In the genomic region with DNA sequence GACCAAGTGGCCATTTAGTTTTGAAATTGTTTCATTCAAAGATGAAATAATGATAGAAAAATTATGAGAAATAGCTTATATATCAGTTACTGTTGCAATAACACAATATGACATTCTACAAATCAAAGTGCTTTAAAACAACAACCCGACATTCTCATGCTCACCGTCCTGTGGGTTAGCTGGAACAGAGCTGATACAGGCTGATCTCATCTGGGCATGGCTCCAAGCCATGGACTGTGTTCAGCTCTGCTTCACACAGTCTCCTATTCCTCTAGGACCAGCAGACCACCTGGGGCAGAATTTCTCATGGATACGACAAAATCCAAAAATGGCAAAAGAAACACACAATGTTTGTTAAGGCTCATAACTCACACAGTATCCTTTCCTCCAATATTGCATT, we compare ENCODE assay signal across 15 cellular contexts.
A peak's percentile ranks its signal among the peaks of the same experiment; 100 is the strongest.
DNase-seq lines count a peak whose midpoint lies in the region; ATAC-seq, FAIRE-seq and TF ChIP-seq lines count a peak whose summit lies in the region.
"Had no signal": no experiment of that assay in that cellular context is flagged by ENCODE, and none has a peak within 500 bp of the region (broad histone marks: within the 10 kb centered on the region; RNA-seq: fewer than 3 reads in every experiment).

No MANE protein-coding gene starts in this region.

- H3K14ac ChIP-seq in H1 (ENCODE audit: insufficient read length): no peak overlapping the region

- no peak for FAIRE-seq in H1 (lab: Jason Lieb, UNC)
- FAIRE-seq: bronchial epithelial cell, islet of Langerhans had no signal

- ATAC-seq in HG03442 (IDR thresholded peaks at IDR 0.05; ENCODE audit: unreplicated experiment) (no peak), GM21717 (IDR thresholded peaks at IDR 0.05; ENCODE audit: unreplicated experiment) (no peak)

- H4K91ac ChIP-seq in H1 (replicated peaks; ENCODE audit: insufficient read length, low read length): peak overlapping the region; percentile 88

- H3K4me1 ChIP-seq in H1 (replicated peaks in 1 of 4; ENCODE audit: control insufficient read depth in 3 of 4, insufficient read depth in 4 of 4, low read length in 3 of 4): peaks cover 0 to 10% (median 6%) of the 10 kb centered on the region in 4 experiments; a peak in 5 of 7 replicates
- H3K4me1 ChIP-seq: esophagus muscularis mucosa had no signal

- no peaks in the 10 kb centered on the region for H3K27me3 ChIP-seq in H1 (replicated peaks in 1 of 4; ENCODE audit: control insufficient read depth in 3 of 4, extremely low read depth in 1 of 4, insufficient read depth in 3 of 4, low read length in 3 of 4)
- H3K27me3 ChIP-seq: esophagus muscularis mucosa had no signal

- no peak for TF ChIP-seq EP300 in H1 (IDR thresholded peaks at IDR 0.05; ENCODE audit: borderline replicate concordance in 1 of 2, low read depth in 2 of 2, low read length in 2 of 2)

- TF ChIP-seq RAD21 in H1 (IDR thresholded peaks at IDR 0.05 in 1 of 2, conservative IDR thresholded peaks at IDR 0.05 in 1 of 2; ENCODE audit: low read depth in 2 of 2, low read length in 2 of 2): no peak

- TF ChIP-seq CTCF in H1 (IDR thresholded peaks at IDR 0.05; ENCODE audit: control extremely low read depth in 1 of 3, insufficient read depth in 1 of 3, low read depth in 1 of 3, low read length in 3 of 3): no peak

- 85% methylated on average over 3 of the region's 3 CpGs; no CpG with 5 or more reads in 1 of the 2 experiments for WGBS in H1 (ENCODE audit: extremely low coverage in 1 of 2, insufficient coverage in 1 of 2, insufficient read length in 1 of 2, insufficient replicate concordance in 2 of 2, low coverage in 1 of 2, low lambda C conversion rate in 2 of 2, missing lambda C conversion rate in 1 of 2), 2 experiments

- H4K5ac ChIP-seq in H1 (ENCODE audit: insufficient read length, low read depth, low read length): no peak overlapping the region

- H3K23me2 ChIP-seq in H1 (ENCODE audit: low read depth, low read length): no peaks in the 10 kb centered on the region

- POLR2A ChIA-PET in H1 (lab: Charles Lee; ENCODE audit: partially characterized antibody): no interaction called here

- H2AK5ac ChIP-seq in H1 (ENCODE audit: low read depth, low read length): 0 out of 2 replicates have a peak overlapping the region, but pooled peaks have one; percentile 70

- peak overlapping the region; percentile 49; the same call in 1 of the 2 replicates for H2BK20ac ChIP-seq in H1 (ENCODE audit: low read length)

- no peaks in the 10 kb centered on the region for H3K36me3 ChIP-seq in H1 (ENCODE audit: control insufficient read depth in 2 of 4, insufficient read depth in 4 of 4, low read length in 3 of 4)
- H3K36me3 ChIP-seq: esophagus muscularis mucosa had no signal

- H4K20me1 ChIP-seq in H1 (replicated peaks in 1 of 2; ENCODE audit: control insufficient read depth in 1 of 2, insufficient read depth in 2 of 2, low read length in 2 of 2): no peaks in the 10 kb centered on the region

- H2BK120ac ChIP-seq in H1 (replicated peaks; ENCODE audit: low read depth, low read length): peak overlapping the region; percentile 99

- DNase-seq in H4 (ENCODE audit: low spot score) (peak; percentile 29), NCI-H460 (ENCODE audit: extremely low read depth, low read depth) (peak; percentile 8), H1 (ENCODE audit: low read depth in 1 of 2, low spot score in 2 of 2) (no peak), posterior vena cava (ENCODE audit: low spot score) (peak; percentile 50)
- DNase-seq in activated naive CD4-positive, alpha-beta T cell treated with Interleukin-2 at 50 U/mL for 16 hours: no peak
- DNase-seq: activated CD4-positive, alpha-beta T cell treated with anti-CD3 and anti-CD28 coated beads, Interleukin-2, amount 50 U/mL, for 48 hours; activated naive CD4-positive, alpha-beta T cell treated with anti-CD3 and anti-CD28 coated beads, Interleukin-2, amount 50 U/mL, for 16 hours; activated T-cell treated with anti-CD3 and anti-CD28 coated beads, Interleukin-2, amount 50 U/mL, for 1 hour; NCI-H2107; NCI-H774 had no signal

- CTCF ChIA-PET in H1 (lab: Charles Lee; ENCODE audit: partially characterized antibody): no interaction called here

- no peaks in the 10 kb centered on the region for H3K9me3 ChIP-seq in H1 (ENCODE audit: insufficient read depth in 2 of 2, low read depth in 1 of 2, low read length in 1 of 2)
- H3K9me3 ChIP-seq: esophagus muscularis mucosa had no signal

- no peak overlapping the region for H3K27ac ChIP-seq in H1 (ENCODE audit: low read depth, low read length)
- H3K27ac ChIP-seq: esophagus muscularis mucosa had no signal

- H3K56ac ChIP-seq in H1 (replicated peaks; ENCODE audit: insufficient read length, low read depth, low read length): no peak overlapping the region

- no peak overlapping the region for H3K9ac ChIP-seq in H1 (replicated peaks in 1 of 4; ENCODE audit: extremely low read depth in 1 of 4, low read depth in 3 of 4, low read length in 3 of 4)

- no peaks in the 10 kb centered on the region for H3K79me1 ChIP-seq in H1 (ENCODE audit: low read depth, low read length)

- no peak overlapping the region for H2AFZ ChIP-seq in H1 (ENCODE audit: low read length)

- H2BK15ac ChIP-seq in H1 (ENCODE audit: low read length): no peak overlapping the region

- no peaks in the 10 kb centered on the region for H3K79me2 ChIP-seq in H1 (ENCODE audit: control insufficient read depth in 1 of 2, insufficient read depth in 2 of 2, low read length in 2 of 2)

- no peak overlapping the region for H3K23ac ChIP-seq in H1 (ENCODE audit: insufficient read length)

- no peak overlapping the region for H3K4me2 ChIP-seq in H1 (ENCODE audit: insufficient read depth in 1 of 2, low read depth in 2 of 2, low read length in 2 of 2)

- H2BK12ac ChIP-seq in H1 (ENCODE audit: low read depth, low read length): peak overlapping the region; percentile 94

- H3K4ac ChIP-seq in H1 (replicated peaks; ENCODE audit: insufficient read length, low read depth, low read length): no peak overlapping the region

- no peak overlapping the region for H4K8ac ChIP-seq in H1 (ENCODE audit: extremely low read depth, insufficient read depth, low read length)

- H3K4me3 ChIP-seq in H1 (ENCODE audit: extremely low read depth in 1 of 4, insufficient read depth in 2 of 4, low read depth in 3 of 4, low read length in 4 of 4): no peak overlapping the region
- H3K4me3 ChIP-seq: esophagus muscularis mucosa had no signal

- peak overlapping the region; percentile 90; the same call in 1 of the 2 replicates for H2BK5ac ChIP-seq in H1 (ENCODE audit: low read depth, low read length)

- intact Hi-C loops in posterior vena cava (cut with DNase I): no loop called here

- peak overlapping the region; percentile 91 for H3K18ac ChIP-seq in H1 (ENCODE audit: extremely low read depth, low read length)

- no peak for TF ChIP-seq POLR2A in H1 (IDR thresholded peaks at IDR 0.05; ENCODE audit: control extremely low read depth in 1 of 2, low read depth in 2 of 2, low read length in 2 of 2)

TF ChIP-seq in H1, 55 proteins besides CTCF, POLR2A, EP300 and RAD21:
- TF ChIP-seq SRF (IDR thresholded peaks at IDR 0.05; ENCODE audit: low read depth, low read length): no peak
- no peak for TF ChIP-seq SIN3A (conservative IDR thresholded peaks at IDR 0.05 in 1 of 2, IDR thresholded peaks at IDR 0.05 in 1 of 2; ENCODE audit: low read depth in 1 of 2, low read length in 2 of 2)
- TF ChIP-seq SAP30 (IDR thresholded peaks at IDR 0.05; ENCODE audit: insufficient read depth, insufficient replicate concordance, low read length): no peak
- TF ChIP-seq NANOG (IDR thresholded peaks at IDR 0.05; ENCODE audit: insufficient read depth, low read depth, low read length, poor library complexity, severe bottlenecking): no peak
- TF ChIP-seq, protein P1, sequence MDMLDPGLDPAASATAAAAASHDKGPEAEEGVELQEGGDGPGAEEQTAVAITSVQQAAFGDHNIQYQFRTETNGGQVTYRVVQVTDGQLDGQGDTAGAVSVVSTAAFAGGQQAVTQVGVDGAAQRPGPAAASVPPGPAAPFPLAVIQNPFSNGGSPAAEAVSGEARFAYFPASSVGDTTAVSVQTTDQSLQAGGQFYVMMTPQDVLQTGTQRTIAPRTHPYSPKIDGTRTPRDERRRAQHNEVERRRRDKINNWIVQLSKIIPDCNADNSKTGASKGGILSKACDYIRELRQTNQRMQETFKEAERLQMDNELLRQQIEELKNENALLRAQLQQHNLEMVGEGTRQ (IDR thresholded peaks at IDR 0.05; ENCODE audit: low read length): no peak
- TF ChIP-seq ZNF274 (IDR thresholded peaks at IDR 0.05; ENCODE audit: borderline replicate concordance, extremely low read depth, low read length): no peak
- no peak for TF ChIP-seq GABPA (IDR thresholded peaks at IDR 0.05; ENCODE audit: borderline replicate concordance, insufficient read depth, low read length)
- no peak for TF ChIP-seq SP2 (IDR thresholded peaks at IDR 0.05; ENCODE audit: low read length)
- no peak for TF ChIP-seq BCL11A (IDR thresholded peaks at IDR 0.05; ENCODE audit: low read depth in 2 of 2, low read length in 2 of 2)
- no peak for TF ChIP-seq RFX5 (IDR thresholded peaks at IDR 0.05; ENCODE audit: borderline replicate concordance, low read depth, low read length)
- TF ChIP-seq BACH1 (IDR thresholded peaks at IDR 0.05; ENCODE audit: low read length): no peak
- no peak for TF ChIP-seq HDAC2 (IDR thresholded peaks at IDR 0.05; ENCODE audit: borderline replicate concordance in 1 of 2, low read depth in 2 of 2, low read length in 2 of 2)
- TF ChIP-seq JUN (IDR thresholded peaks at IDR 0.05; ENCODE audit: low read depth, low read length): no peak
- no peak for TF ChIP-seq HDAC6 (IDR thresholded peaks at IDR 0.05; ENCODE audit: low read depth, low read length)
- no peak for TF ChIP-seq CHD2 (IDR thresholded peaks at IDR 0.05; ENCODE audit: low read length)
- no peak for TF ChIP-seq CTBP2 (IDR thresholded peaks at IDR 0.05; ENCODE audit: borderline replicate concordance, insufficient read depth, insufficient read length, low read length)

Comparison
In these comparisons a context has a peak if more than half of its experiments do, and no peak if none do; other contexts are left out.
1. DNase-seq: peak in H4 (single experiment), NCI-H460 (single experiment) and posterior vena cava (single experiment); none in H1 (0 of 2) and activated naive CD4-positive, alpha-beta T cell treated with Interleukin-2 at 50 U/mL for 16 hours (single experiment).